ENCODE assay signal across 1 cellular context in the genomic region with DNA sequence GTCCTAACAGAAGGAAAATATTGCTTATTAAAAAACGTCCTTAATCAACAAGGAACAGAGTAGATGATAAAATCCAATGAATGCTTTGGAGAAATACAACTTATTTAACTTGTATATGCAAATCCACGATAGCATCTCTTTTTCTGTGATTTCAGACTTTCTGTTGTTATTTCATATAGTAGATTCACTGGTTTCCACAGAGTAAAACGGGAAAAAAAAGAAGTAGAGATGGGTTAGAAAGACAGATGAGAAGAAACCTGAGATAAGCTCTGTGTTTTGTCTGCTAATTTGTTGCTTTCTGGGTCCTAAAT.
TF ChIP-seq lines count a peak whose summit lies in the region.

No MANE protein-coding gene starts in this region.

TF ChIP-seq in H1, 55 proteins besides CTCF, POLR2A, EP300 and RAD21:
- no peak for TF ChIP-seq CEBPB (IDR thresholded peaks at IDR 0.05; ENCODE audit: low read depth, low read length)
- TF ChIP-seq CTBP2 (IDR thresholded peaks at IDR 0.05; ENCODE audit: borderline replicate concordance, insufficient read depth, insufficient read length, low read length): no peak
- TF ChIP-seq BACH1 (IDR thresholded peaks at IDR 0.05; ENCODE audit: low read length): no peak
- no peak for TF ChIP-seq SIX5 (IDR thresholded peaks at IDR 0.05; ENCODE audit: low read depth, low read length)
- TF ChIP-seq TAF1 (IDR thresholded peaks at IDR 0.05; ENCODE audit: low read depth, low read length): no peak
- TF ChIP-seq E2F6 (IDR thresholded peaks at IDR 0.05): no peak
- no peak for TF ChIP-seq POLR2AphosphoS5 (IDR thresholded peaks at IDR 0.05; ENCODE audit: low read depth, low read length)
- no peak for TF ChIP-seq SP1 (IDR thresholded peaks at IDR 0.05; ENCODE audit: low read depth, low read length)
- TF ChIP-seq YY1 (IDR thresholded peaks at IDR 0.05; ENCODE audit: low read depth, low read length): no peak
